Comparison of ENCODE assay signal across 16 cellular contexts in genomic region chr11:34633640-34633989, GRCh38. TPM values are rescaled to one million over a fixed set of nuclear protein-coding genes. Genes with fewer than 3 reads are reported as not detected.
DNase-seq lines count a peak whose midpoint lies in the region; ATAC-seq and TF ChIP-seq lines count a peak whose summit lies in the region.
"Had no signal": no experiment of that assay in that cellular context is flagged by ENCODE, and none has a peak within 500 bp of the region (broad histone marks: within the 10 kb centered on the region; RNA-seq: fewer than 3 reads in every experiment).

No MANE protein-coding gene starts in this region.

- DNase-seq in DND-41 (no peak), LoVo (ENCODE audit: low spot score) (no peak)
- no peak for DNase-seq in activated CD8-positive, alpha-beta T cell treated with anti-CD3 and anti-CD28 coated beads for 36 hours
- DNase-seq: activated gamma-delta T cell; caudate nucleus; NCI-H2107; stimulated activated CD8-positive, alpha-beta memory T cell treated with anti-CD3 and anti-CD28 coated beads, Interleukin-4, amount 100 ng/mL, for 48 hours had no signal

- H3K36me3 Mint-ChIP-seq in activated CD8-positive, alpha-beta T cell treated with anti-CD3 and anti-CD28 coated beads for 36 hours (ENCODE audit: low read depth), result no peaks in the 10 kb centered on the region

- peaks cover 23% of the 10 kb centered on the region for H3K27me3 Mint-ChIP-seq in activated CD8-positive, alpha-beta T cell treated with anti-CD3 and anti-CD28 coated beads for 36 hours

- no peak overlapping the region for H3K9ac ChIP-seq in DND-41 (ENCODE audit: low read depth, low read length)
- H3K9ac ChIP-seq: BLaER1 had no signal

- H3K9me3 ChIP-seq in DND-41 (ENCODE audit: insufficient read depth, low read length, severe bottlenecking) (no peaks in the 10 kb centered on the region), muscle layer of duodenum (ENCODE audit: control insufficient read depth in 1 of 2, low read length in 2 of 2) (no peaks in the 10 kb centered on the region)
- H3K9me3 ChIP-seq: BLaER1, esophagus muscularis mucosa had no signal

- no peak overlapping the region for H3K27ac ChIP-seq in DND-41 (ENCODE audit: low read length)
- peak overlapping the region; percentile 100 for H3K27ac ChIP-seq in VCaP
- H3K27ac ChIP-seq in muscle layer of duodenum (ENCODE audit: low read length), result peak overlapping the region; percentile 10
- H3K27ac ChIP-seq: BLaER1, esophagus muscularis mucosa had no signal

- intact Hi-C loops in activated CD8-positive, alpha-beta T cell treated with anti-CD3 and anti-CD28 coated beads for 36 hours (cut with micrococcal nuclease), result no loop called here

- H2AFZ ChIP-seq in DND-41 (ENCODE audit: low read depth, low read length), result peak overlapping the region; percentile 1; the same call in 1 of the 2 replicates

- H3K4me1 Mint-ChIP-seq in activated CD8-positive, alpha-beta T cell treated with anti-CD3 and anti-CD28 coated beads for 36 hours (ENCODE audit: low read depth), result peaks cover 11% of the 10 kb centered on the region

- no peaks in the 10 kb centered on the region for H4K20me1 ChIP-seq in DND-41 (ENCODE audit: insufficient read depth, low read length)
- H4K20me1 ChIP-seq: BLaER1 had no signal

- TF ChIP-seq CTCF in DND-41 (IDR thresholded peaks at IDR 0.05; ENCODE audit: borderline replicate concordance, extremely low read depth, low read length, poor library complexity, severe bottlenecking) (no peak), VCaP (conservative IDR thresholded peaks at IDR 0.05) (no peak)
- TF ChIP-seq CTCF in activated CD8-positive, alpha-beta T cell treated with anti-CD3 and anti-CD28 coated beads for 36 hours (IDR thresholded peaks at IDR 0.05), result no peak

- no peaks in the 10 kb centered on the region for H3K9me3 Mint-ChIP-seq in activated CD8-positive, alpha-beta T cell treated with anti-CD3 and anti-CD28 coated beads for 36 hours
- H3K9me3 Mint-ChIP-seq: activated CD4-positive, alpha-beta T cell treated with anti-CD3 and anti-CD28 coated beads, Interleukin-2, amount 10 ng/mL, durations not matched to agents 24 days and 14 days had no signal

- H3K4me3 Mint-ChIP-seq in activated CD8-positive, alpha-beta T cell treated with anti-CD3 and anti-CD28 coated beads for 36 hours, result no peak overlapping the region

- ATAC-seq in DND-41 (ENCODE audit: insufficient read depth, low read depth) (no peak), HG02981 (IDR thresholded peaks at IDR 0.05; ENCODE audit: unreplicated experiment) (peak; percentile 21), HG02798 (IDR thresholded peaks at IDR 0.05; ENCODE audit: poor library complexity, unreplicated experiment) (no peak), HG03571 (IDR thresholded peaks at IDR 0.05; ENCODE audit: unreplicated experiment) (no peak)
- no peak for ATAC-seq in activated CD8-positive, alpha-beta T cell treated with anti-CD3 and anti-CD28 coated beads for 36 hours

- CTCF ChIA-PET in activated CD8-positive, alpha-beta T cell treated with anti-CD3 and anti-CD28 coated beads for 36 hours (lab: Charles Lee), result interaction anchor here (0.6 to 0.9 kb wide), 2 partner anchors 47 to 140 kb away, joined by 3 read pairs; no protein-coding TSS in a partner anchor

- H3K4me3 ChIP-seq in DND-41 (ENCODE audit: low read depth in 1 of 2, low read length in 2 of 2), result no peak overlapping the region
- no peak overlapping the region for H3K4me3 ChIP-seq in muscle layer of duodenum (ENCODE audit: low read depth in 1 of 2, low read length in 2 of 2)
- H3K4me3 ChIP-seq: BLaER1, esophagus muscularis mucosa had no signal

- H3K36me3 ChIP-seq in DND-41 (ENCODE audit: insufficient read depth, low read length), result no peaks in the 10 kb centered on the region
- no peaks in the 10 kb centered on the region for H3K36me3 ChIP-seq in muscle layer of duodenum (ENCODE audit: control insufficient read depth in 1 of 2, insufficient read depth in 2 of 2, low read length in 2 of 2)
- H3K36me3 ChIP-seq: BLaER1, esophagus muscularis mucosa had no signal

- H3K27ac Mint-ChIP-seq in activated CD8-positive, alpha-beta T cell treated with anti-CD3 and anti-CD28 coated beads for 36 hours, result no peak overlapping the region
- H3K27ac Mint-ChIP-seq: activated CD4-positive, alpha-beta T cell treated with anti-CD3 and anti-CD28 coated beads, Interleukin-2, amount 10 ng/mL, durations not matched to agents 24 days and 14 days had no signal

- no peaks in the 10 kb centered on the region for H3K79me2 ChIP-seq in DND-41 (ENCODE audit: insufficient read depth, low read length)

- no peaks in the 10 kb centered on the region for H3K27me3 ChIP-seq in DND-41 (ENCODE audit: insufficient read depth, low read length, poor library complexity)
- H3K27me3 ChIP-seq in muscle layer of duodenum (ENCODE audit: low read depth, low read length), result no peaks in the 10 kb centered on the region
- H3K27me3 ChIP-seq: BLaER1 had no signal

- H3K4me1 ChIP-seq in DND-41 (ENCODE audit: insufficient read depth, low read length), result no peaks in the 10 kb centered on the region
- H3K4me1 ChIP-seq in muscle layer of duodenum (ENCODE audit: control insufficient read depth in 1 of 2, insufficient read depth in 2 of 2, low read length in 2 of 2), result no peaks in the 10 kb centered on the region
- H3K4me1 ChIP-seq: esophagus muscularis mucosa had no signal

- POLR2A ChIA-PET in activated CD8-positive, alpha-beta T cell treated with anti-CD3 and anti-CD28 coated beads for 36 hours (lab: Charles Lee), result interaction anchor here (1.0 kb wide), 1 partner anchor 15 kb away, joined by 3 read pairs; no protein-coding TSS in a partner anchor

- no peak overlapping the region for H3K4me2 ChIP-seq in DND-41 (ENCODE audit: insufficient read depth, low read length)

RNA-seq across cellular contexts. Expression of gene EHF, which starts 12.7 kb away (rescaled TPM):
- not detected for total RNA-seq in activated CD8-positive, alpha-beta T cell treated with anti-CD3 and anti-CD28 coated beads for 36 hours
- total RNA-seq: activated CD4-positive, alpha-beta T cell treated with anti-CD3 and anti-CD28 coated beads, Interleukin-2, amount 10 ng/mL, durations not matched to agents 24 days and 14 days; osteocyte had no signal
